8 cellular contexts compared by ENCODE assay signal in genomic region chr11:107017433-107018227, GRCh38. TPM values are rescaled to one million over a fixed set of nuclear protein-coding genes. Genes with fewer than 3 reads are reported as not detected.
DNase-seq lines count a peak whose midpoint lies in the region; ATAC-seq and TF ChIP-seq lines count a peak whose summit lies in the region.

No MANE protein-coding gene starts in this region.

- TF ChIP-seq POLR2A in GM18505 (IDR thresholded peaks at IDR 0.05; ENCODE audit: borderline replicate concordance, extremely low read depth, insufficient read depth, insufficient read length) (no peak), body of pancreas (IDR thresholded peaks at IDR 0.05) (no peak)

- H3K27me3 ChIP-seq in BE2C: peaks cover 59% of the 10 kb centered on the region
- no peaks in the 10 kb centered on the region for H3K27me3 ChIP-seq in body of pancreas
- peaks cover 17 to 24% (median 22%) of the 10 kb centered on the region in 3 donors for H3K27me3 ChIP-seq in skeletal muscle tissue (ENCODE audit: control insufficient read depth in 3 of 3, insufficient read depth in 3 of 3, low read length in 3 of 3)

- H3K4me1 ChIP-seq in BE2C: no peaks in the 10 kb centered on the region
- H3K4me1 ChIP-seq in body of pancreas: peaks cover 21% of the 10 kb centered on the region
- peaks cover 3 to 10% (median 9%) of the 10 kb centered on the region in 3 donors for H3K4me1 ChIP-seq in skeletal muscle tissue (ENCODE audit: control insufficient read depth in 3 of 3, insufficient read depth in 3 of 3, low read length in 3 of 3)

- peak; percentile 62 for ATAC-seq in GM18505 (IDR thresholded peaks at IDR 0.05; ENCODE audit: unreplicated experiment)
- ATAC-seq in HG03025 (IDR thresholded peaks at IDR 0.05; ENCODE audit: low FRiP score, unreplicated experiment): peak; percentile 62
- peak; percentile 71 for ATAC-seq in body of pancreas

- H3K9me3 ChIP-seq in BE2C: no peaks in the 10 kb centered on the region
- no peaks in the 10 kb centered on the region for H3K9me3 ChIP-seq in body of pancreas
- no peaks in the 10 kb centered on the region for H3K9me3 ChIP-seq in iPS-18c (ENCODE audit: control insufficient read depth, insufficient read depth, low read length)
- no peaks in the 10 kb centered on the region for H3K9me3 ChIP-seq in skeletal muscle tissue (ENCODE audit: control insufficient read depth in 3 of 3, low read length in 3 of 3)

- WGBS in body of pancreas, 2 donors: 0 to 8% methylated on average over 3 to 58 of the region's 87 CpGs

- H3K27ac ChIP-seq in body of pancreas: peak overlapping the region in 3 of 4 donors; percentile 44 to 67 (median 59)
- no peak overlapping the region for H3K27ac ChIP-seq in skeletal muscle tissue (ENCODE audit: low read depth, low read length)

- H3K36me3 ChIP-seq in BE2C (no peaks in the 10 kb centered on the region), body of pancreas (replicated peaks in 1 of 2; ENCODE audit: insufficient read depth in 1 of 2, low read depth in 2 of 2) (no peaks in the 10 kb centered on the region), skeletal muscle tissue (ENCODE audit: control insufficient read depth in 3 of 3, insufficient read depth in 3 of 3, low read length in 3 of 3) (no peaks in the 10 kb centered on the region)

- DNase-seq in BE2C (peak; percentile 57), NCI-H526 treated with DMSO at 0.1 percent for 48 hours (lab: John Stamatoyannopoulos, UW) (peak; percentile 91), body of pancreas (peak; percentile 46 to 63 (median 53)), DMS114 treated with DMSO at 0.1 percent for 48 hours (lab: John Stamatoyannopoulos, UW; ENCODE audit: unreplicated experiment) (no peak)

- intact Hi-C loops in body of pancreas (cut with DNase I): no loop called here

- H3K4me3 ChIP-seq in BE2C (ENCODE audit: low read depth, low read length): peak overlapping the region; percentile 47
- peak overlapping the region in 1 of 2 donors; percentile 1 for H3K4me3 ChIP-seq in body of pancreas
- H3K4me3 ChIP-seq in iPS-18c (ENCODE audit: insufficient read depth, low read depth, low read length): peak overlapping the region; percentile 49; the same call in 1 of the 2 replicates
- peak overlapping the region; percentile 43 to 64 (median 61) for H3K4me3 ChIP-seq in skeletal muscle tissue (ENCODE audit: low read length in 3 of 3)

- peak overlapping the region in 2 of 3 donors; percentile 27 to 45 for H3K9ac ChIP-seq in skeletal muscle tissue (ENCODE audit: low read depth in 1 of 3, low read length in 3 of 3)

- TF ChIP-seq CTCF in BE2C (IDR thresholded peaks at IDR 0.05; ENCODE audit: low read depth, low read length) (peak; percentile 42; the same call in 1 of the 2 replicates), body of pancreas (IDR thresholded peaks at IDR 0.05) (peak in 6 of 7 experiments; percentile 6 to 45 (median 38))

RNA-seq across cellular contexts. Expression of gene GUCY1A2, which starts 0.6 kb away (rescaled TPM):
- not detected for polyA plus RNA-seq in BE2C (2012; ENCODE audit: insufficient read depth, insufficient read length, low read depth)
- total RNA-seq in body of pancreas: 1 to 10 TPM; 4.4 to 6.3 TPM
- 15.7 TPM for total RNA-seq in skeletal muscle tissue
